Comparison of ENCODE assay signal across 20 cellular contexts in the genomic region with DNA sequence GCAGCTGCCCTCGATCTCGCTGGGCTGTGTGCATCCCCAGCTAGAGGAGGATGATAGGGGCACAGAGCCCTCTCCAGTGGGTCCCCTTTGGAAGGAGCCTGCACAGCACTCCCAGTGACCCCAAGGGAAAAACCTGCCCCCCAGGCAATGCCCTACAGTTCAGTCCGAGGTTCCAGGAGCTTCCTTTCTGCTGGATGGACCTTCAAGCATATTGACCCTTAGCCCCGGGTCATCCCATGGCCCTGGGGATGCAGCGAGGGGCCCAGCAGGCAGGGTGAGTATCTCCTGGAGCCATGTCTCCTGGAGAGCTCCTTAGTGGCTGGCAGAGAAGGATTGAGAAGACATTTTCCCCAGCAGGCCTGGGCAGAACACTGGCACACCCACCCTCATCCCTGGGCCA.
"Had no signal": no experiment of that assay in that cellular context is flagged by ENCODE, and none has a peak within 500 bp of the region (broad histone marks: within the 10 kb centered on the region; RNA-seq: fewer than 3 reads in every experiment).

No MANE protein-coding gene starts in this region.

- H3K4me1 ChIP-seq: colonic mucosa, gastroesophageal sphincter, neural progenitor cell, psoas muscle, SJCRH30, testis had no signal

- H3K27ac ChIP-seq: colonic mucosa, epithelial cell of prostate, gastroesophageal sphincter, neural progenitor cell, psoas muscle, SJCRH30, testis, VCaP had no signal

- H3K36me3 ChIP-seq: colonic mucosa, gastroesophageal sphincter, neural progenitor cell, SJCRH30 had no signal

- H3K4me1 Mint-ChIP-seq: activated T-helper 17 cell treated with anti-CD3 and anti-CD28 coated beads, Interleukin-2, amount 50 U/mL, for 72 hours; neural progenitor cell; T-cell had no signal

- DNase-seq: activated naive CD8-positive, alpha-beta T cell treated with anti-CD3 and anti-CD28 coated beads for 36 hours; activated T-cell treated with anti-CD3 and anti-CD28 coated beads, Interleukin-2, amount 50 U/mL, for 1 hour; colonic mucosa; hypothalamus; mesenchymal stem cell; mucosa of descending colon; psoas muscle; right cardiac atrium; SJCRH30; stimulated activated CD4-positive, alpha-beta T cell treated with anti-CD3 and anti-CD28 coated beads, Interleukin-4, amount 100 ng/mL, for 24 hours; T-cell; testis had no signal

- H3K4me3 ChIP-seq: colonic mucosa, gastroesophageal sphincter, mucosa of descending colon, neural progenitor cell, psoas muscle, SJCRH30, testis had no signal

- ATAC-seq: activated CD4-positive, CD25-positive, alpha-beta regulatory T cell treated with anti-CD3 and anti-CD28 coated beads, Interleukin-2, amount 50 U/mL, for 24 hours; activated T-helper 17 cell treated with anti-CD3 and anti-CD28 coated beads, Interleukin-2, amount 50 U/mL, for 72 hours; gastroesophageal sphincter; mucosa of descending colon; psoas muscle; right cardiac atrium; T-cell had no signal

- H3K9me3 ChIP-seq: colonic mucosa, gastroesophageal sphincter, mucosa of descending colon, psoas muscle, SJCRH30, testis had no signal

- H3K27ac Mint-ChIP-seq: activated naive CD8-positive, alpha-beta T cell treated with anti-CD3 and anti-CD28 coated beads for 36 hours; activated T-helper 17 cell treated with anti-CD3 and anti-CD28 coated beads, Interleukin-2, amount 50 U/mL, for 72 hours; neural progenitor cell; T-cell; T-helper 2 cell treated with Interferon-gamma antibody and Interleukin-4, amounts not matched to agents 5 μg/mL and 100 μg/mL, for 36 hours; type B pancreatic cell had no signal

- H2AFZ ChIP-seq: neural progenitor cell had no signal

- H3K27me3 ChIP-seq: SJCRH30, testis had no signal

- H3K9me3 Mint-ChIP-seq: activated T-helper 17 cell treated with anti-CD3 and anti-CD28 coated beads, Interleukin-2, amount 50 U/mL, for 72 hours; T-cell had no signal

- H3K4me2 ChIP-seq: neural progenitor cell had no signal

- H3K27me3 Mint-ChIP-seq: activated T-helper 17 cell treated with anti-CD3 and anti-CD28 coated beads, Interleukin-2, amount 50 U/mL, for 72 hours had no signal

- H3K9ac ChIP-seq: neural progenitor cell had no signal

- H3K36me3 Mint-ChIP-seq: activated naive CD8-positive, alpha-beta T cell treated with anti-CD3 and anti-CD28 coated beads for 36 hours; neural progenitor cell; T-cell; type B pancreatic cell had no signal

- H3K4me3 Mint-ChIP-seq: activated naive CD8-positive, alpha-beta T cell treated with anti-CD3 and anti-CD28 coated beads for 36 hours; activated T-helper 17 cell treated with anti-CD3 and anti-CD28 coated beads, Interleukin-2, amount 50 U/mL, for 72 hours; neural progenitor cell; T-cell; T-helper 2 cell treated with Interferon-gamma antibody and Interleukin-4, amounts not matched to agents 5 μg/mL and 100 μg/mL, for 36 hours; type B pancreatic cell had no signal
